In genomic region chr14:66076166-66076565, GRCh38 we compare ENCODE assay signal across 18 cellular contexts.
DNase-seq lines count a peak whose midpoint lies in the region; ATAC-seq and TF ChIP-seq lines count a peak whose summit lies in the region.
"Had no signal": no experiment of that assay in that cellular context is flagged by ENCODE, and none has a peak within 500 bp of the region (broad histone marks: within the 10 kb centered on the region; RNA-seq: fewer than 3 reads in every experiment).

No MANE protein-coding gene starts in this region.

- peaks cover 15% of the 10 kb centered on the region for H3K27me3 Mint-ChIP-seq in nephron (ENCODE audit: low read depth)

- no peaks in the 10 kb centered on the region for H3K9me3 Mint-ChIP-seq in nephron
- H3K9me3 Mint-ChIP-seq: GM23338, T-cell had no signal

- H3K36me3 Mint-ChIP-seq in nephron (ENCODE audit: low read depth), result no peaks in the 10 kb centered on the region
- H3K36me3 Mint-ChIP-seq: T-cell had no signal

- no peak overlapping the region for H3K4me3 Mint-ChIP-seq in nephron
- H3K4me3 Mint-ChIP-seq: GM23338, T-cell had no signal

- ATAC-seq in HG03025 (IDR thresholded peaks at IDR 0.05; ENCODE audit: low FRiP score, unreplicated experiment) (no peak), HG02840 (IDR thresholded peaks at IDR 0.05; ENCODE audit: low FRiP score, unreplicated experiment) (no peak)
- ATAC-seq: GM12878, GM23338, HepG2, Right ventricle myocardium inferior, T-cell had no signal

- no peak for TF ChIP-seq CTCF in nephron (IDR thresholded peaks at IDR 0.05; ENCODE audit: unreplicated experiment in 3 of 3)

- DNase-seq in DMS79 treated with DMSO at 0.1 percent for 48 hours (lab: John Stamatoyannopoulos, UW) (peak; percentile 27), DMS79 (lab: John Stamatoyannopoulos, UW) (no peak), amniotic epithelial cell (ENCODE audit: low read depth) (peak; percentile 46), NCI-H345 (lab: John Stamatoyannopoulos, UW) (no peak)
- no peak for DNase-seq in activated naive CD4-positive, alpha-beta T cell treated with Interleukin-2 at 50 U/mL for 16 hours
- DNase-seq: 8988T, C1 segment of cervical spinal cord, NCI-H1092, NCI-H226, NCI-H526 treated with DMSO at 0.1 percent for 48 hours, T-cell had no signal

- peaks cover 50% of the 10 kb centered on the region for H3K4me1 Mint-ChIP-seq in nephron
- H3K4me1 Mint-ChIP-seq: GM23338, T-cell had no signal

- H3K27ac Mint-ChIP-seq in nephron, result peak overlapping the region; percentile 7 to 44 (median 26)
- H3K27ac Mint-ChIP-seq: GM23338, T-cell had no signal

Comparison
In these comparisons a context has a peak if more than half of its experiments do, and no peak if none do; other contexts are left out.
1. DNase-seq: peak in DMS79 treated with DMSO at 0.1 percent for 48 hours (single experiment) and amniotic epithelial cell (single experiment); none in DMS79 (single experiment), NCI-H345 (single experiment) and activated naive CD4-positive, alpha-beta T cell treated with Interleukin-2 at 50 U/mL for 16 hours (single experiment).